ENCODE assay signal across 1 cellular context in genomic region chr16:1430759-1431496, GRCh38.
TF ChIP-seq lines count a peak whose summit lies in the region.

PERCC1 (plus strand) TSS chr16:1431078; CDS start chr16:1432594, 1,516 bp downstream.

TF ChIP-seq in SK-N-SH, 30 proteins besides CTCF, POLR2A, EP300 and RAD21 (continued from another document):
- TF ChIP-seq REST (IDR thresholded peaks at IDR 0.05; ENCODE audit: low read depth, low read length) (no peak), TEAD4 (IDR thresholded peaks at IDR 0.05; ENCODE audit: borderline replicate concordance, insufficient read depth) (no peak), EZH2phosphoT487 (IDR thresholded peaks at IDR 0.05; ENCODE audit: borderline replicate concordance, low read depth) (no peak), RFX5 (IDR thresholded peaks at IDR 0.05; ENCODE audit: low read length) (no peak), NFIC (IDR thresholded peaks at IDR 0.05; ENCODE audit: borderline replicate concordance) (no peak), GATA2 (CRISPR knock-in tag; IDR thresholded peaks at IDR 0.05) (peak; percentile 58; the same call in 1 of the 2 replicates), MXI1 (IDR thresholded peaks at IDR 0.05; ENCODE audit: low read depth, low read length) (no peak), NRF1 (IDR thresholded peaks at IDR 0.05; ENCODE audit: low read depth, low read length) (no peak)
TF ChIP-seq in SK-N-SH: peak in this region for 1.
